1 cellular context compared by ENCODE assay signal in genomic region chr7:101991860-101992259, GRCh38.
TF ChIP-seq lines count a peak whose summit lies in the region.

No MANE protein-coding gene starts in this region.

TF ChIP-seq in GM12878, 131 proteins besides CTCF, POLR2A, EP300 and RAD21 (continued from another document):
- TF ChIP-seq PBX3 (IDR thresholded peaks at IDR 0.05; ENCODE audit: insufficient replicate concordance, low read depth, low read length) (no peak), ZNF24 (IDR thresholded peaks at IDR 0.05) (no peak), USF1 (IDR thresholded peaks at IDR 0.05; ENCODE audit: borderline replicate concordance, extremely low read length, insufficient read depth, low read depth, low read length) (no peak), TCF7 (IDR thresholded peaks at IDR 0.05; ENCODE audit: borderline replicate concordance) (no peak), REST (IDR thresholded peaks at IDR 0.05; ENCODE audit: low read depth, low read length) (no peak), CBX5 (IDR thresholded peaks at IDR 0.05; ENCODE audit: low read depth) (no peak), RUNX3 (IDR thresholded peaks at IDR 0.05; ENCODE audit: low read length) (no peak), BMI1 (IDR thresholded peaks at IDR 0.05; ENCODE audit: borderline replicate concordance) (no peak), SREBF2 (IDR thresholded peaks at IDR 0.05; ENCODE audit: low read length) (no peak), RBBP5 (conservative IDR thresholded peaks at IDR 0.05) (no peak), ZNF592 (IDR thresholded peaks at IDR 0.05) (no peak), ZNF622 (IDR thresholded peaks at IDR 0.05) (no peak), SUZ12 (IDR thresholded peaks at IDR 0.05; ENCODE audit: unreplicated experiment) (no peak)
